Comparison of ENCODE assay signal across 1 cellular context in the genomic region with DNA sequence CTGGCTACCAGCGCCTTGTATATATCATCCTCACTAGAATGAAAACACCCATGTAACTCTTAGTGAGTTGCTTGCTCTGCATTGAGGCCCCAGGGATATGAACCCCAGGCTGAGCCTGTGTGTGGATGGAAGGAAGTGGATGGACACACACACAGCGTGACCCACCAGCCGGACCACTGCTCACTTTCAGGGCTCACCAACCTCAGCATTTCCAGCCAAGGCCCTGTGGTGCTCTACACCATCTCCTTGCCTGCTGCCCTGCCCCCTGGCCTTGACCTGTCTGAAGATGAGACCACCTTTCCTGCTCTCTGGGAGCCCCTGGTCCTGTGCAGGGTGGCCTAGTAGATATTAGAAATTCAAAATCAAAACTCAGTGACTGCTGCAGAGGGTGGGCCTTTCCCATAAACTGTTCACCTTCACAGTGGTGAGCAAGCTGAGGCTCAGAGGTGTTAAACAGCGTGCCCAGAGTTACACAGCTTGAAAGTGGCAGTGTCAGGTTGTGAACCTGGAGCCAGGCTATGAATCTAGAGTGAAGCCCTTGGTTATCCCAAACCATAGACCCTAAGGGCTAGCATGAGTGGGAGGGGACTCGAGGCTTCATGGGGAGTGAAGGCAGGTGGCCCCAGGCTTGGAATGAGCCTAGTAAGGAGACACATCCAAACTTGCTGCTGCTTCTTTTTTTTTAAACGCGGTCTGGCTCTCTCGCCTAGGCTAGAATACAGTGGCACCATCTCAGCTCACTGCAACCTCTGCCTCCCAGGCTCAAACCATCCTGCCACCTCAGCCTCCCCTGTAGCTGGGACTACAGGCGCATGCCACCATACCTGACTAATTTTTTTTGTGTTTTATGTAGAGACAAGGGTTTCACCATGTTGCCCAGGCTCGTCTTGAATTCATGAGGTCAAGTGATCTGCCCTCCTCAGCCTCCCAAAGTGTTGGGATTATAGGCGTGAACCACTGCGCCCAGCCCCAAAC.
TF ChIP-seq lines count a peak whose summit lies in the region.

No MANE protein-coding gene starts in this region.

TF ChIP-seq in WTC11, 78 proteins besides CTCF, POLR2A, EP300 and RAD21 (continued from another document):
- no peak for TF ChIP-seq MXD4 (CRISPR knock-in tag; IDR thresholded peaks at IDR 0.05; ENCODE audit: borderline replicate concordance)
- TF ChIP-seq ATF1 (CRISPR knock-in tag; IDR thresholded peaks at IDR 0.05): no peak
- TF ChIP-seq ZNF138 (CRISPR knock-in tag; conservative IDR thresholded peaks at IDR 0.05): no peak
- no peak for TF ChIP-seq TEAD4 (CRISPR knock-in tag; IDR thresholded peaks at IDR 0.05)
- no peak for TF ChIP-seq E2F4 (CRISPR knock-in tag; IDR thresholded peaks at IDR 0.05; ENCODE audit: borderline replicate concordance, low read depth)
- no peak for TF ChIP-seq ZBTB21 (CRISPR knock-in tag; IDR thresholded peaks at IDR 0.05; ENCODE audit: borderline replicate concordance)
- no peak for TF ChIP-seq NR1H2 (CRISPR knock-in tag; IDR thresholded peaks at IDR 0.05)
- no peak for TF ChIP-seq IRF1 (CRISPR knock-in tag; IDR thresholded peaks at IDR 0.05)
